19 cellular contexts compared by ENCODE assay signal in the genomic region with DNA sequence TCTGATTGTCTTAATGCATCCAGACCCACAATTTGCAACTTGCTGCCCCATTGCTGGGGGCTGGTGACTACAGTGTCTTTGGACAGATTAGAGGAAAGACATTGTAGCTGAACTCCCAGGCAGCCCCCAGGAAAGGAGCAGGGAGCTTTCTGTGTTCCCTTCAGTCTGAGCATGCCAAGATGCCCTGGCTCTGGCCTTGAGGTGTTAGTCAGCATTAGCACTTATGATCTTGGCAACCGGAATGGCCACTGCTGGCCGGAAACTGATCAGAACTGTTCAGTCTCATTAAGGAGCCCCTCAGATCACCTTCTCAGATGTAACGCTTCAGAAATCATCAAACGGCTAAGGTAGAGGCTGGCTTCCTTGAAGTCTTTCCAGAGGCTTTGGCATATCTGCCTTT.
DNase-seq lines count a peak whose midpoint lies in the region; ATAC-seq and TF ChIP-seq lines count a peak whose summit lies in the region.
"Had no signal": no experiment of that assay in that cellular context is flagged by ENCODE, and none has a peak within 500 bp of the region (broad histone marks: within the 10 kb centered on the region; RNA-seq: fewer than 3 reads in every experiment).

No MANE protein-coding gene starts in this region.

- in situ Hi-C loops in GM23248 (cut with MboI) = loop anchor here (5.0 to 10.0 kb wide), 2 partner anchors 163 to 346 kb away; no protein-coding TSS in a partner anchor

- H3K9ac ChIP-seq in GM23248 = no peak overlapping the region
- H3K9ac ChIP-seq in OCI-LY3 (ENCODE audit: low read length) = no peak overlapping the region
- H3K9ac ChIP-seq in muscle layer of colon (ENCODE audit: low read length) = no peak overlapping the region
- no peak overlapping the region for H3K9ac ChIP-seq in stomach smooth muscle (ENCODE audit: low read length in 2 of 2)
- H3K9ac ChIP-seq: BLaER1 had no signal

- H3K4me2 ChIP-seq in GM23248 (ENCODE audit: unreplicated experiment) = no peak overlapping the region
- peak overlapping the region; percentile 51; the same call in 1 of the 2 replicates for H3K4me2 ChIP-seq in OCI-LY3 (ENCODE audit: low read length)
- H3K4me2 ChIP-seq: A549, BLaER1 had no signal

- no peaks in the 10 kb centered on the region for H3K9me2 ChIP-seq in GM23248 (ENCODE audit: insufficient read depth)

- H3K36me3 ChIP-seq in GM23248 (ENCODE audit: low read depth) = no peaks in the 10 kb centered on the region
- no peaks in the 10 kb centered on the region for H3K36me3 ChIP-seq in OCI-LY3 (replicated peaks; ENCODE audit: low read depth, low read length)
- peaks cover 5% of the 10 kb centered on the region for H3K36me3 ChIP-seq in muscle layer of colon (ENCODE audit: insufficient read depth, low read length)
- H3K36me3 ChIP-seq in stomach smooth muscle (ENCODE audit: control insufficient read depth in 2 of 2, insufficient read depth in 2 of 2, low read length in 2 of 2) = peaks cover 0 to 2% of the 10 kb centered on the region in 2 donors
- H3K36me3 ChIP-seq: BLaER1 had no signal

- TF ChIP-seq CTCF in OCI-LY3 (IDR thresholded peaks at IDR 0.05; ENCODE audit: low read depth, low read length) = no peak

- 76 to 78% methylated on average over 4 of the region's 4 CpGs for WGBS in GM23248 (ENCODE audit: low coverage in 1 of 2, low lambda C conversion rate in 2 of 2, missing lambda C conversion rate in 2 of 2), 2 experiments

- H3K4me1 ChIP-seq in GM23248 (ENCODE audit: insufficient read depth) (0 out of 2 replicates have a peak, but pooled peaks cover 3% of the 10 kb centered on the region), OCI-LY3 (ENCODE audit: low read length) (peaks cover 24% of the 10 kb centered on the region), muscle layer of colon (ENCODE audit: insufficient read depth, low read length) (peaks cover 66% of the 10 kb centered on the region), stomach smooth muscle (ENCODE audit: control insufficient read depth, insufficient read depth, low read length) (peaks cover 42% of the 10 kb centered on the region)
- H3K4me1 ChIP-seq: BLaER1 had no signal

- H3K9me3 ChIP-seq in GM23248 (ENCODE audit: low read depth) (no peaks in the 10 kb centered on the region), OCI-LY3 (ENCODE audit: insufficient read depth, low read length) (no peaks in the 10 kb centered on the region), muscle layer of colon (ENCODE audit: low read length) (no peaks in the 10 kb centered on the region), stomach smooth muscle (ENCODE audit: control insufficient read depth in 2 of 2, low read length in 2 of 2) (no peaks in the 10 kb centered on the region)
- H3K9me3 ChIP-seq: A549, BLaER1, Caco-2 had no signal

- H4K20me1 ChIP-seq in GM23248 (ENCODE audit: insufficient read depth) (no peaks in the 10 kb centered on the region), OCI-LY3 (ENCODE audit: insufficient read depth, low read length) (no peaks in the 10 kb centered on the region)
- H4K20me1 ChIP-seq: BLaER1 had no signal

- H3K27ac ChIP-seq in GM23248 = no peak overlapping the region
- no peak overlapping the region for H3K27ac ChIP-seq in OCI-LY3 (ENCODE audit: low read length)
- H3K27ac ChIP-seq in muscle layer of colon (ENCODE audit: low read depth, low read length) = peak overlapping the region; percentile 31
- peak overlapping the region; percentile 18 for H3K27ac ChIP-seq in stomach smooth muscle (ENCODE audit: low read length)
- H3K27ac ChIP-seq: A549, BLaER1, HL-60 had no signal

- H3K79me2 ChIP-seq in GM23248 (ENCODE audit: insufficient read depth) = peaks cover 35% of the 10 kb centered on the region
- no peaks in the 10 kb centered on the region for H3K79me2 ChIP-seq in OCI-LY3 (ENCODE audit: low read length)

- ATAC-seq in HG03095 (IDR thresholded peaks at IDR 0.05; ENCODE audit: unreplicated experiment) (no peak), HG03565 (IDR thresholded peaks at IDR 0.05; ENCODE audit: unreplicated experiment) (no peak)
- ATAC-seq: A549, K562 had no signal

- no peak overlapping the region for H3K4me3 ChIP-seq in GM23248
- H3K4me3 ChIP-seq in OCI-LY3 (ENCODE audit: low read length) = no peak overlapping the region
- no peak overlapping the region for H3K4me3 ChIP-seq in muscle layer of colon (ENCODE audit: low read depth in 1 of 2, low read length in 2 of 2)
- H3K4me3 ChIP-seq in stomach smooth muscle (ENCODE audit: low read length in 2 of 2) = no peak overlapping the region
- H3K4me3 ChIP-seq: A549, BLaER1, GM12878, K562 had no signal

- H2AFZ ChIP-seq in GM23248 (no peak overlapping the region), OCI-LY3 (ENCODE audit: low read depth, low read length) (no peak overlapping the region)

- DNase-seq in GM23248 = peak; percentile 54
- no peak for DNase-seq in NCI-H524 (lab: John Stamatoyannopoulos, UW)
- DNase-seq: AML-193; Caco-2; CD8-positive, alpha-beta memory T cell; DMS 273 treated with DMSO at 0.1 percent for 48 hours; DMS79; GOT3; H9 had no signal

- no peaks in the 10 kb centered on the region for H3K27me3 ChIP-seq in GM23248 (replicated peaks; ENCODE audit: insufficient read depth)
- peaks cover 40% of the 10 kb centered on the region for H3K27me3 ChIP-seq in OCI-LY3 (ENCODE audit: low read depth, low read length)
- H3K27me3 ChIP-seq in muscle layer of colon (ENCODE audit: control insufficient read depth in 1 of 2, insufficient read depth in 2 of 2, low read length in 2 of 2) = no peaks in the 10 kb centered on the region
- H3K27me3 ChIP-seq in stomach smooth muscle (ENCODE audit: control insufficient read depth in 1 of 2, insufficient read depth in 2 of 2, low read length in 2 of 2) = no peaks in the 10 kb centered on the region
- H3K27me3 ChIP-seq: BLaER1 had no signal

- H3F3A ChIP-seq in GM23248 (ENCODE audit: insufficient read depth) = peaks cover 25% of the 10 kb centered on the region

Comparison
In these comparisons a context has a peak if more than half of its experiments do, and no peak if none do; other contexts are left out.
1. H3K27ac ChIP-seq: peak in muscle layer of colon (single experiment) and stomach smooth muscle (single experiment); none in GM23248 (single experiment) and OCI-LY3 (single experiment).